9 cellular contexts compared by ENCODE assay signal in the genomic region with DNA sequence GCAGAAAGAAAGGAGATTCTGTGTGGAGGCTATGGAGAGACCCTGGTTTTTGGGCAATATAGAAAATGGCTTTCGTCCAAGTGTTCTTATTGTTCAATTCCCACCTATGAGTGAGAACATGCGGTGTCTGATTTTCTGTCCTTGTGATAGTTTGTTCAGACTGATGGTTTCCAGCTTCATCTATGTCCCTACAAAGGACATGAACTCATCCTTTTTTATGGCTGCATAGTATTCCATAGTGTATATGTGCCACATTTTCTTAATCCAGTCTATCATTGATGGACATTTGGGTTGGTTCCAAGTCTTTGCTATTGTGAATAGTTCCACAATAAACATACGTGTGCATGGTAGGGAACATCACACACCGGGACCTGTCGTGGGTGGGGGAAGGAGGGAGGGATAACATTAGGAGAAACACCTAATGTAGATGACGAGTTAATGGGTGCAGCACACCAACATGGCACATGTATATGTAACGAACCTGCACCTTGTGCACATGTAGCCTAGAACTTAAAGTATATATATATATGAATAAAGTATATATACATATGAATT. TPM values are rescaled to one million over a fixed set of nuclear protein-coding genes. Genes with fewer than 3 reads are reported as not detected.
DNase-seq lines count a peak whose midpoint lies in the region; ATAC-seq, FAIRE-seq and TF ChIP-seq lines count a peak whose summit lies in the region.
"Not testable (repeated sequence)": the region's sequence is repeated elsewhere in the genome, so short reads cannot be mapped to it uniquely, and the experiment has no call there.
"Had no signal": no experiment of that assay in that cellular context is flagged by ENCODE, and none has a peak within 500 bp of the region (broad histone marks: within the 10 kb centered on the region; RNA-seq: fewer than 3 reads in every experiment).

No MANE protein-coding gene starts in this region.

- not testable (repeated sequence) for DNase-seq in A673 (ENCODE audit: low spot score); activated CD8-positive, alpha-beta T cell treated with anti-CD3 and anti-CD28 coated beads, Interleukin-2, amount 10 ng/mL, durations not matched to agents 7 days and 5 days; K562 (ENCODE audit: extremely low read depth in 1 of 4, low spot score in 3 of 4); hepatocyte (ENCODE audit: low spot score); nephron progenitor cell
- peak; percentile 26 for DNase-seq in PC-3

- H3K79me2 ChIP-seq in PC-3 (ENCODE audit: low read length); K562 (ENCODE audit: control insufficient read depth, insufficient read depth, low read length); hepatocyte: not testable (repeated sequence)

- not testable (repeated sequence) for TF ChIP-seq EP300 in K562 (IDR thresholded peaks at IDR 0.05; ENCODE audit: low read length)

- peak overlapping the region; percentile 88 for H3K4me3 Mint-ChIP-seq in activated CD8-positive, alpha-beta T cell treated with anti-CD3 and anti-CD28 coated beads, Interleukin-2, amount 10 ng/mL, durations not matched to agents 7 days and 5 days
- H3K4me3 Mint-ChIP-seq in nephron progenitor cell: peak overlapping the region; percentile 98

- H2AFZ ChIP-seq in PC-3 (ENCODE audit: low read length): peak overlapping the region; percentile 90
- H2AFZ ChIP-seq in K562 (ENCODE audit: low read depth, low read length); hepatocyte: not testable (repeated sequence)

- 90% methylated on average over 7 of the region's 7 CpGs for WGBS in K562 (ENCODE audit: insufficient coverage, low coverage, missing lambda C conversion rate)
- 93% methylated on average over 7 of the region's 7 CpGs for WGBS in hepatocyte (ENCODE audit: low lambda C conversion rate, missing lambda C conversion rate)

- not testable (repeated sequence) for TF ChIP-seq CTCF in A673 (conservative IDR thresholded peaks at IDR 0.05; ENCODE audit: low read depth, low read length); PC-3 (conservative IDR thresholded peaks at IDR 0.05; ENCODE audit: low read depth, low read length); K562 (IDR thresholded peaks at IDR 0.05 in 2 of 3, conservative IDR thresholded peaks at IDR 0.05 in 1 of 3; ENCODE audit: insufficient read depth in 2 of 3, low read depth in 1 of 3, low read length in 3 of 3); hepatocyte (IDR thresholded peaks at IDR 0.05; ENCODE audit: poor library complexity); nephron progenitor cell (IDR thresholded peaks at IDR 0.05)

- H3K9me1 ChIP-seq in K562 (ENCODE audit: control insufficient read depth, insufficient read depth, low read length): not testable (repeated sequence)

- not testable (repeated sequence) for H3K9me3 Mint-ChIP-seq in activated CD8-positive, alpha-beta T cell treated with anti-CD3 and anti-CD28 coated beads, Interleukin-2, amount 10 ng/mL, durations not matched to agents 7 days and 5 days (ENCODE audit: insufficient read depth)
- H3K9me3 Mint-ChIP-seq in nephron progenitor cell: peaks cover 23% of the 10 kb centered on the region

- H3K27me3 Mint-ChIP-seq in activated CD8-positive, alpha-beta T cell treated with anti-CD3 and anti-CD28 coated beads, Interleukin-2, amount 10 ng/mL, durations not matched to agents 7 days and 5 days (ENCODE audit: low read depth): not testable (repeated sequence)
- peaks cover 62% of the 10 kb centered on the region for H3K27me3 Mint-ChIP-seq in nephron progenitor cell (ENCODE audit: low read depth, poor library complexity)

- H3K9me2 ChIP-seq in PC-3 (replicated peaks; ENCODE audit: low read length); hepatocyte (replicated peaks; ENCODE audit: insufficient read depth): not testable (repeated sequence)

- H3K36me3 Mint-ChIP-seq in activated CD8-positive, alpha-beta T cell treated with anti-CD3 and anti-CD28 coated beads, Interleukin-2, amount 10 ng/mL, durations not matched to agents 7 days and 5 days (ENCODE audit: low read depth): peaks cover 14% of the 10 kb centered on the region
- not testable (repeated sequence) for H3K36me3 Mint-ChIP-seq in nephron progenitor cell (ENCODE audit: low read depth)

- not testable (repeated sequence) for H3K4me1 ChIP-seq in A673 (ENCODE audit: insufficient read depth, low read length, poor library complexity, severe bottlenecking); ES-I3 (ENCODE audit: insufficient read depth, low read length); HUES48 (ENCODE audit: control insufficient read depth, insufficient read depth, low read length); PC-3 (ENCODE audit: insufficient read depth, low read length); hepatocyte (ENCODE audit: insufficient read depth)
- peaks cover 0 to 13% of the 10 kb centered on the region in 2 experiments; a peak in 4 of 5 replicates for H3K4me1 ChIP-seq in K562 (replicated peaks in 1 of 2; ENCODE audit: control insufficient read depth in 2 of 2, insufficient read depth in 2 of 2, low read length in 2 of 2)

- H3K4me1 Mint-ChIP-seq in activated CD8-positive, alpha-beta T cell treated with anti-CD3 and anti-CD28 coated beads, Interleukin-2, amount 10 ng/mL, durations not matched to agents 7 days and 5 days (ENCODE audit: low read depth): peaks cover 57% of the 10 kb centered on the region
- peaks cover 13% of the 10 kb centered on the region for H3K4me1 Mint-ChIP-seq in nephron progenitor cell

- not testable (repeated sequence) for H3K36me3 ChIP-seq in A673 (ENCODE audit: insufficient read depth, low read length, poor library complexity, severe bottlenecking); ES-I3 (ENCODE audit: insufficient read depth, low read length); HUES48 (ENCODE audit: control insufficient read depth, insufficient read depth, low read length); PC-3 (ENCODE audit: low read depth, low read length); K562 (ENCODE audit: control insufficient read depth, insufficient read depth, low read length); hepatocyte (replicated peaks; ENCODE audit: insufficient read depth, low read depth)

- H3K4me2 ChIP-seq in PC-3 (ENCODE audit: low read length): peak overlapping the region; percentile 77
- peak overlapping the region; percentile 81 for H3K4me2 ChIP-seq in K562 (ENCODE audit: insufficient read depth, low read length)
- H3K4me2 ChIP-seq in hepatocyte: peak overlapping the region; percentile 77

- not testable (repeated sequence) for H3F3A ChIP-seq in PC-3 (ENCODE audit: low read length, unreplicated experiment)

- ATAC-seq in PC-3; activated CD8-positive, alpha-beta T cell treated with anti-CD3 and anti-CD28 coated beads, Interleukin-2, amount 10 ng/mL, durations not matched to agents 7 days and 5 days; K562: not testable (repeated sequence)

- not testable (repeated sequence) for H3K27ac ChIP-seq in A673 (ENCODE audit: low read depth, low read length, poor library complexity, severe bottlenecking); HUES48 (ENCODE audit: low read depth, low read length); PC-3 (ENCODE audit: low read length); hepatocyte
- peak overlapping the region; percentile 94; the same call in 1 of the 3 replicates for H3K27ac ChIP-seq in K562 (ENCODE audit: extremely low read depth, low read depth, low read length)

- H3K4me3 ChIP-seq in A673 (ENCODE audit: low read depth, low read length, poor library complexity, severe bottlenecking) (peak overlapping the region; percentile 62), HUES48 (ENCODE audit: low read depth, low read length) (peak overlapping the region; percentile 72), PC-3 (ENCODE audit: low read length) (peak overlapping the region; percentile 75)
- not testable (repeated sequence) for H3K4me3 ChIP-seq in K562, hepatocyte

- BruUV-seq in A673 (replicated peaks; lab: Mats Ljungman, UMichigan); PC-3 (replicated peaks; lab: Mats Ljungman, UMichigan); K562 (replicated peaks; lab: Mats Ljungman, UMichigan): not testable (repeated sequence)

- H3K27ac Mint-ChIP-seq in activated CD8-positive, alpha-beta T cell treated with anti-CD3 and anti-CD28 coated beads, Interleukin-2, amount 10 ng/mL, durations not matched to agents 7 days and 5 days; nephron progenitor cell: not testable (repeated sequence)

- not testable (repeated sequence) for TF ChIP-seq POLR2A in K562 (conservative IDR thresholded peaks at IDR 0.05)

- H3K27me3 ChIP-seq in A673 (replicated peaks; ENCODE audit: insufficient read depth, low read depth, low read length, poor library complexity); PC-3 (ENCODE audit: low read length); K562 (ENCODE audit: control insufficient read depth in 2 of 2, insufficient read depth in 2 of 2, low read length in 2 of 2); hepatocyte: not testable (repeated sequence)
- H3K27me3 ChIP-seq in HUES48 (ENCODE audit: control insufficient read depth, insufficient read depth, low read length): peaks cover 14% of the 10 kb centered on the region

- POLR2A ChIA-PET in A673 (lab: Charles Lee; ENCODE audit: low non-redundant PET); PC-3 (lab: Charles Lee; ENCODE audit: unreplicated experiment): not testable (repeated sequence)
- POLR2A ChIA-PET in activated CD8-positive, alpha-beta T cell treated with anti-CD3 and anti-CD28 coated beads, Interleukin-2, amount 10 ng/mL, durations not matched to agents 7 days and 5 days (lab: Charles Lee): interaction anchor here (0.8 to 1.7 kb wide), 3 partner anchors 8 to 191 kb away, joined by 3 to 11 read pairs (median 4); no protein-coding TSS in a partner anchor
- POLR2A ChIA-PET in K562 (lab: Yijun Ruan, JAX): interaction anchor here (1.1 kb wide), 1 partner anchor 8 kb away, joined by 3 read pairs; no protein-coding TSS in a partner anchor

- H3K9ac ChIP-seq in ES-I3 (ENCODE audit: low read depth, low read length) (peak overlapping the region; percentile 86; the same call in 1 of the 2 replicates), K562 (ENCODE audit: insufficient read depth in 1 of 2, low read depth in 2 of 2, low read length in 2 of 2) (peak overlapping the region in 1 of 2 experiments; percentile 89; a peak in 2 of 4 replicates)
- not testable (repeated sequence) for H3K9ac ChIP-seq in HUES48 (ENCODE audit: low read depth, low read length); PC-3 (ENCODE audit: low read length)

- not testable (repeated sequence) for FAIRE-seq in K562 (lab: Jason Lieb, UNC)

- not testable (repeated sequence) for H3K9me3 ChIP-seq in A673 (ENCODE audit: low read depth, low read length, poor library complexity, severe bottlenecking); ES-I3 (ENCODE audit: control insufficient read depth, insufficient read depth, low read length); HUES48 (ENCODE audit: control insufficient read depth, insufficient read depth, low read length); PC-3 (ENCODE audit: low read length); K562 (replicated peaks; ENCODE audit: control insufficient read depth, insufficient read depth, low read depth, low read length); hepatocyte (ENCODE audit: low read depth)

- intact Hi-C loops in A673 (cut with micrococcal nuclease; ENCODE audit: unreplicated experiment) (loop anchor here (10.0 kb wide), 1 partner anchor 76 kb away; no protein-coding TSS in a partner anchor), PC-3 (cut with micrococcal nuclease) (loop anchor here (10.0 kb wide), 1 partner anchor 144 kb away; no protein-coding TSS in a partner anchor)
- intact Hi-C loops in K562 (cut with micrococcal nuclease): not testable (repeated sequence)

- H4K20me1 ChIP-seq in PC-3 (ENCODE audit: low read length); K562 (replicated peaks; ENCODE audit: control insufficient read depth, insufficient read depth, low read length); hepatocyte (ENCODE audit: insufficient read depth, poor library complexity, severe bottlenecking): not testable (repeated sequence)

- in situ Hi-C loops in K562 (cut with MboI): not testable (repeated sequence)

- not testable (repeated sequence) for TF ChIP-seq RAD21 in K562 (CRISPR knock-in tag; conservative IDR thresholded peaks at IDR 0.05 in 1 of 2, IDR thresholded peaks at IDR 0.05 in 1 of 2)

- CTCF ChIA-PET in A673 (lab: Charles Lee): interaction anchor here (0.6 kb wide), 1 partner anchor 9 kb away, joined by 8 read pairs; no protein-coding TSS in a partner anchor
- CTCF ChIA-PET in PC-3 (lab: Charles Lee); K562 (lab: Yijun Ruan, JAX; ENCODE audit: low intra/inter-chr PET ratio): not testable (repeated sequence)
- CTCF ChIA-PET in activated CD8-positive, alpha-beta T cell treated with anti-CD3 and anti-CD28 coated beads, Interleukin-2, amount 10 ng/mL, durations not matched to agents 7 days and 5 days (lab: Charles Lee): interaction anchor here (1.0 to 1.1 kb wide), 3 partner anchors 15 to 199 kb away, joined by 3 to 6 read pairs (median 4); no protein-coding TSS in a partner anchor

RNA-seq across cellular contexts. Expression of a gene that starts 10.6 kb away (rescaled TPM):
- not detected in 2 replicates for total RNA-seq in A673 (2021)
- not detected in 2 replicates for total RNA-seq in PC-3 (2014; rRNA removed)
- total RNA-seq in activated CD8-positive, alpha-beta T cell treated with anti-CD3 and anti-CD28 coated beads, Interleukin-2, amount 10 ng/mL, durations not matched to agents 7 days and 5 days: under 1 TPM; 0.50 to 0.52 TPM
- 0.81 and 1.4 TPM in 2 replicates for total RNA-seq in K562 (2011; cell fraction: chromatin; rRNA removed; ENCODE audit: low replicate concordance)
- total RNA-seq in K562 (2011; cell fraction: nucleolus; rRNA removed): 0.39 and 0.67 TPM in 2 replicates
- 1.2 and 1.7 TPM in 2 replicates for total RNA-seq in K562 (2011; cell fraction: nucleoplasm; rRNA removed)
- total RNA-seq in K562 (2014; rRNA removed): 0.12 TPM in 1 of 2 replicates, not detected in the other
- not detected in 2 replicates for total RNA-seq in K562 (2014; rRNA removed; fragmentation: Illumina TruSeq; extraction: Trizol)
- total RNA-seq in K562 (2015; rRNA removed; fragmentation: Illumina TruSeq; extraction: Trizol): 0.11 TPM in 2 replicates
- total RNA-seq in K562 (2021): 0.29 and 0.56 TPM in 2 replicates
- 0.24 and 0.32 TPM in 2 replicates for polyA plus RNA-seq in K562 (2011; rRNA removed)
- polyA plus RNA-seq in K562 (2011; cell fraction: cytosol; rRNA removed): 0.04 and 0.18 TPM in 2 replicates
- 0.37 and 0.51 TPM in 2 replicates for polyA plus RNA-seq in K562 (2011; cell fraction: nucleus; rRNA removed)
- 0.21 TPM in 2 replicates for polyA plus RNA-seq in K562 (2012)
- polyA plus RNA-seq in K562 (2014; fragmentation: Illumina TruSeq; extraction: Trizol): 0.11 TPM in 1 of 2 replicates, not detected in the other
- under 1 TPM; 0.04 to 0.15 TPM for polyA plus RNA-seq in K562 (2014; fragmentation: Nextera tagmentation; extraction: Ambion mirVana)
- polyA plus RNA-seq in K562 (2014; rRNA removed): 0.04 and 0.13 TPM in 2 replicates
- polyA minus RNA-seq in K562 (2011; rRNA and poly(A)+ RNA removed): 0.45 and 0.49 TPM in 2 replicates
- polyA minus RNA-seq in K562 (2011; cell fraction: cytosol; rRNA and poly(A)+ RNA removed): not detected in 2 replicates
- polyA minus RNA-seq in K562 (2011; cell fraction: nucleus; rRNA and poly(A)+ RNA removed): 0.54 and 1.1 TPM in 2 replicates
- 0.17 and 2.2 TPM in 2 replicates for total RNA-seq in hepatocyte
- 0.31 and 0.80 TPM in 2 replicates for polyA plus RNA-seq in hepatocyte
- total RNA-seq: SJCRH30 had no signal

RNA-seq across cellular contexts. Expression of a gene that starts 14.7 kb away (rescaled TPM):
- total RNA-seq in A673 (2021) (0.28 and 0.37 TPM in 2 replicates), PC-3 (2014; rRNA removed) (3.8 and 4.3 TPM in 2 replicates), K562 (2014; rRNA removed) (3.0 and 3.3 TPM in 2 replicates), K562 (2014; rRNA removed; fragmentation: Illumina TruSeq; extraction: Trizol) (1.1 and 1.6 TPM in 2 replicates), K562 (2015; rRNA removed; fragmentation: Illumina TruSeq; extraction: Trizol) (2.3 and 2.4 TPM in 2 replicates), K562 (2021) (3.0 and 3.9 TPM in 2 replicates), hepatocyte (0.50 and 1.1 TPM in 2 replicates)
- total RNA-seq in activated CD8-positive, alpha-beta T cell treated with anti-CD3 and anti-CD28 coated beads, Interleukin-2, amount 10 ng/mL, durations not matched to agents 7 days and 5 days: 1 to 10 TPM in 1 of 2 experiments, under 1 TPM in 1; 0.94 to 1.1 TPM
- total RNA-seq in K562 (2011; cell fraction: chromatin; rRNA removed; ENCODE audit: low replicate concordance): 16.7 and 32.8 TPM in 2 replicates
- total RNA-seq in K562 (2011; cell fraction: nucleolus; rRNA removed): 22.5 and 30.7 TPM in 2 replicates
- total RNA-seq in K562 (2011; cell fraction: nucleoplasm; rRNA removed): 11.7 and 19.8 TPM in 2 replicates
- polyA plus RNA-seq in K562 (2011; rRNA removed) (10.0 and 14.3 TPM in 2 replicates), K562 (2014; fragmentation: Illumina TruSeq; extraction: Trizol) (2.3 and 2.7 TPM in 2 replicates), K562 (2014; fragmentation: Nextera tagmentation; extraction: Ambion mirVana) (under 1 TPM; 0.15 to 0.21 TPM), K562 (2014; rRNA removed) (4.6 and 4.7 TPM in 2 replicates), hepatocyte (0.41 and 13.2 TPM in 2 replicates)
- polyA plus RNA-seq in K562 (2011; cell fraction: cytosol; rRNA removed): 14.1 and 14.5 TPM in 2 replicates
- 74.9 and 104 TPM in 2 replicates for polyA plus RNA-seq in K562 (2011; cell fraction: nucleus; rRNA removed)
- 5.0 and 15.7 TPM in 2 replicates for polyA plus RNA-seq in K562 (2012)
- polyA minus RNA-seq in K562 (2011; rRNA and poly(A)+ RNA removed): 5.8 and 5.9 TPM in 2 replicates
- 2.6 and 3.2 TPM in 2 replicates for polyA minus RNA-seq in K562 (2011; cell fraction: cytosol; rRNA and poly(A)+ RNA removed)
- polyA minus RNA-seq in K562 (2011; cell fraction: nucleus; rRNA and poly(A)+ RNA removed): 10.4 and 13.9 TPM in 2 replicates

RNA-seq across cellular contexts. Expression of a gene that starts 33.7 kb away (rescaled TPM):
- total RNA-seq in A673 (2021) (not detected in 2 replicates), PC-3 (2014; rRNA removed) (0.73 and 0.98 TPM in 2 replicates), K562 (2014; rRNA removed) (101 and 112 TPM in 2 replicates), K562 (2014; rRNA removed; fragmentation: Illumina TruSeq; extraction: Trizol) (113 and 127 TPM in 2 replicates), K562 (2015; rRNA removed; fragmentation: Illumina TruSeq; extraction: Trizol) (117 and 130 TPM in 2 replicates), K562 (2021) (84.4 and 97.8 TPM in 2 replicates), hepatocyte (3.6 TPM in 2 replicates)
- total RNA-seq in activated CD8-positive, alpha-beta T cell treated with anti-CD3 and anti-CD28 coated beads, Interleukin-2, amount 10 ng/mL, durations not matched to agents 7 days and 5 days: under 1 TPM in 1 of 2 experiments, not detected in 1; 0.21 TPM
- total RNA-seq in K562 (2011; cell fraction: chromatin; rRNA removed; ENCODE audit: low replicate concordance): 389 and 599 TPM in 2 replicates
- total RNA-seq in K562 (2011; cell fraction: nucleolus; rRNA removed): 541 and 613 TPM in 2 replicates
- total RNA-seq in K562 (2011; cell fraction: nucleoplasm; rRNA removed): 545 and 616 TPM in 2 replicates
- polyA plus RNA-seq in K562 (2011; rRNA removed) (373 and 504 TPM in 2 replicates), K562 (2014; fragmentation: Illumina TruSeq; extraction: Trizol) (147 and 151 TPM in 2 replicates), K562 (2014; fragmentation: Nextera tagmentation; extraction: Ambion mirVana) (100 to 1,000 TPM in 1 of 2 experiments, 10 to 100 TPM in 1; 80.0 to 112 TPM), K562 (2014; rRNA removed) (124 and 132 TPM in 2 replicates), hepatocyte (0.64 and 1.0 TPM in 2 replicates)
- polyA plus RNA-seq in K562 (2011; cell fraction: cytosol; rRNA removed): 431 and 516 TPM in 2 replicates
- 298 and 350 TPM in 2 replicates for polyA plus RNA-seq in K562 (2011; cell fraction: nucleus; rRNA removed)
- 85.7 and 203 TPM in 2 replicates for polyA plus RNA-seq in K562 (2012)
- 536 and 660 TPM in 2 replicates for polyA minus RNA-seq in K562 (2011; rRNA and poly(A)+ RNA removed)
- 195 and 278 TPM in 2 replicates for polyA minus RNA-seq in K562 (2011; cell fraction: cytosol; rRNA and poly(A)+ RNA removed)
- polyA minus RNA-seq in K562 (2011; cell fraction: nucleus; rRNA and poly(A)+ RNA removed): 253 and 509 TPM in 2 replicates

Comparison
In these comparisons a context has a peak if more than half of its experiments do, and no peak if none do; other contexts are left out.
1. RNA of a gene that starts 33.7 kb away (total RNA-seq): 84.4 to 616 TPM in K562; 3.6 TPM in hepatocyte, 0.73 to 0.98 TPM in PC-3, 0.21 TPM in activated CD8-positive, alpha-beta T cell treated with anti-CD3 and anti-CD28 coated beads, Interleukin-2, amount 10 ng/mL, durations not matched to agents 7 days and 5 days and not detected in A673; every median in the first group is over 10 times any median in the second.
2. Peak in every context shown above with its lines, with median percentiles within 50 percentile points of each other: H3K4me2 ChIP-seq.